ENCODE assay signal across 1 cellular context in the genomic region with DNA sequence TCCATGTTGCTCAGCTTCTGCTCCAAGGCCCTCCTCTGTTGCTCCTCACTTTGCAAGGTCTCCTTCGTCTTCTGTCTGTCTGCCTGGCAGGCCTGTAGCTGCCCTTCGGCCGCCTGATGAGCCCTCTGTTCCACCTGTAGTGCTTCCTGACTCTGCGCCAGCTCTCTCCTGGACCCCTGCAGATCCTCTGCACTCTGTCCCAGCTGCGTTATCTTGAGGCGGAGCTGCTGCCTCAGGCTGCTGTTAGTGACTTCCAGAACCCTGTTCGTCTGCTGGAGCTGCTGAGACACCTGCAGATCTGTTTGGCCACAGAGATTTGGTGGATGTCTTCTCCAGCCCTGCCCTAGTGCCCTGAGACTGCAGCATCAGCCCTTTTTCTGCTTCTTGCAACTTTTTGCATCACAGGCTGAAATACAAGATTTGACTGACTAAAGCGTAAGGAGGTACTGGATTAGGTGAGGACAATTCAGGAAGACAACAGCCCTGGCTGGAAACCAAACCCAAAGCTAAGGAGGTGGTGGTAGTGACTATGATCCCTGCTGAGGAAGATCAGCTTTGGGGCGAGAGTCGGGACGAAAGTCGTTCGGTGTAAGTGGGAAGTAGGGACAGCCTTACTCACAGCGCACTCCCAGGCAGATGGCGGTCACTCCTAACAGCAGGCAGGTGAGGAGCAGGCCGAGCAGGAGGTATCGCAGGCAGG.
TF ChIP-seq lines count a peak whose summit lies in the region.

No MANE protein-coding gene starts in this region.

TF ChIP-seq in GM12878, 131 proteins besides CTCF, POLR2A, EP300 and RAD21:
- TF ChIP-seq ZNF274 (IDR thresholded peaks at IDR 0.05; ENCODE audit: insufficient read depth, insufficient read length), result no peak
TF ChIP-seq in GM12878: peak in this region for 0.
